ENCODE assay signal across 8 cellular contexts in the genomic region with DNA sequence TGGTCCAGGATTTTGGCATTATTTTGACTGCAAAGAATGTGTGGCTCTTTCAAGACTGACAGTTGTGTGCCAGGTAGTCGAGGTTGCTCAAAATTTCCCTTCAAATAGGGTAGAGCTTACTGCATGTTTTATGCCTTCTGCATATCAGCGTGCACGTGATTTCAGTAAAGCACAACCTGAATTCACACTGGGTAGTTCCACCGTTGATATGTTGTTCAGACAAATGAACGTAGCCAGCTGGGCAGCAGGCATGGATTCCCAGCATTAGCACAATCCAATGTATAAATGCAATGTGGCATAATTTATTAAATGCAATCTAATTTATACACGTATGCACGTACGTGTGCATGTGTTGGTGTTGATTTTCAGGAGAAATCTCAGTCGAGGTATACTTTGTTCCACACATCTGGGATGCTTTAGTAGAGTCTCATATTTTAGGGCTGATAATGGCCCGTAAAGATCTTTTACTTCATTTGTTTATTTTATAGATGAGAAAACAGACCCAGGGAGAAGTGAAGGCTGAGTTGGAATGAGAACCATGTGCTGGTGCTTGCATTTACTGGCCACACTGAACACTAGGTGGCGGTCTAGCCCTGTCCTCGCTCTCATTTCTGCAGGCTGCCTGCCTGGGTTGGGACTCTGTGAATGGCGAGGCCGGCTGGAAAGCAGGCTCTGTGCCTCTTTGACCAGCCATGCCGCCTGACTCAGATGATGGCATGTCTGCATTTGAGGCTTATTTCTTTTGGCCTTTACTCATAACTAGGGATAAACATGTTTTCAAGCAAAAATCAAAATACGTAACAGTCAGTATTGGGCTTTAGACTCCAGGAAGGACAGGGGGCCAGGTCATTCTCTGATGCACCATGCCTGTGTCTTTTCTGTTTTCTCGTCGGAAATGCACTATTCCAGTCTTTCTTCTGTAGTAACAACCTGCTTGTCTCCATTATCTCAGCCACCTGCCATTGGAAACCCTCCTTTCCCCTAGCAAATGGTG.
DNase-seq lines count a peak whose midpoint lies in the region; ATAC-seq and TF ChIP-seq lines count a peak whose summit lies in the region.

No MANE protein-coding gene starts in this region.

- ATAC-seq in GM21423 (IDR thresholded peaks at IDR 0.05; ENCODE audit: unreplicated experiment): peak; percentile 87
- peak; percentile 65 for ATAC-seq in activated naive CD8-positive, alpha-beta T cell treated with anti-CD3 and anti-CD28 coated beads, Interleukin-2, amount 50 U/mL, for 24 hours
- peak in 7 of 8 donors; percentile 46 to 77 (median 62) for ATAC-seq in heart right ventricle

- H3K4me1 ChIP-seq in heart right ventricle: peaks cover 0 to 15% (median 4%) of the 10 kb centered on the region in 9 donors

- H3K9me3 Mint-ChIP-seq in activated naive CD8-positive, alpha-beta T cell treated with anti-CD3 and anti-CD28 coated beads, Interleukin-2, amount 50 U/mL, for 24 hours: no peaks in the 10 kb centered on the region

- H3K27me3 ChIP-seq in heart right ventricle: no peaks in the 10 kb centered on the region

- no peak overlapping the region for H3K4me3 ChIP-seq in heart right ventricle

- intact Hi-C loops in heart right ventricle (cut with DNase I): loop anchor here in 2 of 10 donors (5.0 kb wide), 1 partner anchor 120 kb away; a partner anchor contains a TSS

- peaks cover 0 to 77% (median 13%) of the 10 kb centered on the region in 9 donors for H3K36me3 ChIP-seq in heart right ventricle

- H3K4me1 Mint-ChIP-seq in activated naive CD8-positive, alpha-beta T cell treated with anti-CD3 and anti-CD28 coated beads, Interleukin-2, amount 50 U/mL, for 24 hours: no peaks in the 10 kb centered on the region

- no peaks in the 10 kb centered on the region for H3K9me3 ChIP-seq in heart right ventricle

- TF ChIP-seq CTCF in heart right ventricle (IDR thresholded peaks at IDR 0.05): peak; percentile 46 to 80 (median 65)

- peak; percentile 58 for DNase-seq in EH (ENCODE audit: low read depth)
- DNase-seq in HUDEP-2 (lab: John Stamatoyannopoulos, UW; ENCODE audit: unreplicated experiment in 76 of 76): peak in 48 of 76 experiments; percentile 5 to 67 (median 32)
- DNase-seq in SHP77 treated with DMSO at 0.1 percent for 48 hours (lab: John Stamatoyannopoulos, UW): peak; percentile 52
- DNase-seq in activated naive CD8-positive, alpha-beta T cell treated with anti-CD3 and anti-CD28 coated beads, Interleukin-2, amount 50 U/mL, for 24 hours: peak; percentile 55
- no peak for DNase-seq in heart right ventricle
- peak; percentile 63 for DNase-seq in retina
- no peak for DNase-seq in OCI-M2 (lab: John Stamatoyannopoulos, UW; ENCODE audit: unreplicated experiment)

- no peaks in the 10 kb centered on the region for H3K27me3 Mint-ChIP-seq in activated naive CD8-positive, alpha-beta T cell treated with anti-CD3 and anti-CD28 coated beads, Interleukin-2, amount 50 U/mL, for 24 hours

- WGBS in heart right ventricle, 2 donors: 71 to 74% methylated on average over 18 of the region's 18 CpGs

- H3K36me3 Mint-ChIP-seq in activated naive CD8-positive, alpha-beta T cell treated with anti-CD3 and anti-CD28 coated beads, Interleukin-2, amount 50 U/mL, for 24 hours (ENCODE audit: low read depth): peaks cover 9% of the 10 kb centered on the region

- H3K27ac Mint-ChIP-seq in activated naive CD8-positive, alpha-beta T cell treated with anti-CD3 and anti-CD28 coated beads, Interleukin-2, amount 50 U/mL, for 24 hours: no peak overlapping the region

- H3K4me3 Mint-ChIP-seq in activated naive CD8-positive, alpha-beta T cell treated with anti-CD3 and anti-CD28 coated beads, Interleukin-2, amount 50 U/mL, for 24 hours: no peak overlapping the region

- no peak overlapping the region for H3K27ac ChIP-seq in heart right ventricle

Comparison
In these comparisons a context has a peak if more than half of its experiments do, and no peak if none do; other contexts are left out.
1. DNase-seq: peak in EH (single experiment), HUDEP-2 (48 of 76), SHP77 treated with DMSO at 0.1 percent for 48 hours (single experiment), activated naive CD8-positive, alpha-beta T cell treated with anti-CD3 and anti-CD28 coated beads, Interleukin-2, amount 50 U/mL, for 24 hours (single experiment) and retina (single experiment); none in heart right ventricle (0 of 2) and OCI-M2 (single experiment).
2. Peak in every context shown above with its lines, with median percentiles within 50 percentile points of each other: ATAC-seq.